1 cellular context compared by ENCODE assay signal in the genomic region with DNA sequence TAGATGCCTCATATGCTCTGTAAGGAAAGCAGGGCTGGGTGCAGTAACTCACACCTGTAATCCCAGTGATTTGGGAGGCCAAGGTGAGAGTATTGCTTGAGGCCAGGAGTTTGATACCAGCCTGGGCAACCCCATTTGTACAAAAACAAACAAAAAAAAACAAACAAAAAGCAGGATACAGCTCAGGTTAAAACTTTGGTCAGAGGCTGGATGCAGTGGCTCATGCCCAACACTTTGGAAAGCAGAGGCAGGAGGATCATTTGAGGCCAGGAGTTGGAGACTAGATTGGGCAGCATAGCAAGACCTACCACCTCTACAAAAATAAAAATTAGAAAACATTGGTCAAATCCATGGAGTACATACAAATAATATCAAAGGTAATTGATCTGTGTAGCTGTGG.
TF ChIP-seq lines count a peak whose summit lies in the region.

No MANE protein-coding gene starts in this region.

TF ChIP-seq in liver, 16 proteins besides CTCF, POLR2A, EP300 and RAD21 (continued from another document):
- TF ChIP-seq, protein P1, sequence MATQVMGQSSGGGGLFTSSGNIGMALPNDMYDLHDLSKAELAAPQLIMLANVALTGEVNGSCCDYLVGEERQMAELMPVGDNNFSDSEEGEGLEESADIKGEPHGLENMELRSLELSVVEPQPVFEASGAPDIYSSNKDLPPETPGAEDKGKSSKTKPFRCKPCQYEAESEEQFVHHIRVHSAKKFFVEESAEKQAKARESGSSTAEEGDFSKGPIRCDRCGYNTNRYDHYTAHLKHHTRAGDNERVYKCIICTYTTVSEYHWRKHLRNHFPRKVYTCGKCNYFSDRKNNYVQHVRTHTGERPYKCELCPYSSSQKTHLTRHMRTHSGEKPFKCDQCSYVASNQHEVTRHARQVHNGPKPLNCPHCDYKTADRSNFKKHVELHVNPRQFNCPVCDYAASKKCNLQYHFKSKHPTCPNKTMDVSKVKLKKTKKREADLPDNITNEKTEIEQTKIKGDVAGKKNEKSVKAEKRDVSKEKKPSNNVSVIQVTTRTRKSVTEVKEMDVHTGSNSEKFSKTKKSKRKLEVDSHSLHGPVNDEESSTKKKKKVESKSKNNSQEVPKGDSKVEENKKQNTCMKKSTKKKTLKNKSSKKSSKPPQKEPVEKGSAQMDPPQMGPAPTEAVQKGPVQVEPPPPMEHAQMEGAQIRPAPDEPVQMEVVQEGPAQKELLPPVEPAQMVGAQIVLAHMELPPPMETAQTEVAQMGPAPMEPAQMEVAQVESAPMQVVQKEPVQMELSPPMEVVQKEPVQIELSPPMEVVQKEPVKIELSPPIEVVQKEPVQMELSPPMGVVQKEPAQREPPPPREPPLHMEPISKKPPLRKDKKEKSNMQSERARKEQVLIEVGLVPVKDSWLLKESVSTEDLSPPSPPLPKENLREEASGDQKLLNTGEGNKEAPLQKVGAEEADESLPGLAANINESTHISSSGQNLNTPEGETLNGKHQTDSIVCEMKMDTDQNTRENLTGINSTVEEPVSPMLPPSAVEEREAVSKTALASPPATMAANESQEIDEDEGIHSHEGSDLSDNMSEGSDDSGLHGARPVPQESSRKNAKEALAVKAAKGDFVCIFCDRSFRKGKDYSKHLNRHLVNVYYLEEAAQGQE (IDR thresholded peaks at IDR 0.05), result no peak
- TF ChIP-seq TAF1 (conservative IDR thresholded peaks at IDR 0.05) (no peak), FOXA2 (IDR thresholded peaks at IDR 0.05) (no peak), SP1 (IDR thresholded peaks at IDR 0.05) (no peak), JUND (IDR thresholded peaks at IDR 0.05) (no peak), FOXA1 (IDR thresholded peaks at IDR 0.05) (no peak), RXRA (IDR thresholded peaks at IDR 0.05) (peak; percentile 25 to 50)
- TF ChIP-seq, protein P2, sequence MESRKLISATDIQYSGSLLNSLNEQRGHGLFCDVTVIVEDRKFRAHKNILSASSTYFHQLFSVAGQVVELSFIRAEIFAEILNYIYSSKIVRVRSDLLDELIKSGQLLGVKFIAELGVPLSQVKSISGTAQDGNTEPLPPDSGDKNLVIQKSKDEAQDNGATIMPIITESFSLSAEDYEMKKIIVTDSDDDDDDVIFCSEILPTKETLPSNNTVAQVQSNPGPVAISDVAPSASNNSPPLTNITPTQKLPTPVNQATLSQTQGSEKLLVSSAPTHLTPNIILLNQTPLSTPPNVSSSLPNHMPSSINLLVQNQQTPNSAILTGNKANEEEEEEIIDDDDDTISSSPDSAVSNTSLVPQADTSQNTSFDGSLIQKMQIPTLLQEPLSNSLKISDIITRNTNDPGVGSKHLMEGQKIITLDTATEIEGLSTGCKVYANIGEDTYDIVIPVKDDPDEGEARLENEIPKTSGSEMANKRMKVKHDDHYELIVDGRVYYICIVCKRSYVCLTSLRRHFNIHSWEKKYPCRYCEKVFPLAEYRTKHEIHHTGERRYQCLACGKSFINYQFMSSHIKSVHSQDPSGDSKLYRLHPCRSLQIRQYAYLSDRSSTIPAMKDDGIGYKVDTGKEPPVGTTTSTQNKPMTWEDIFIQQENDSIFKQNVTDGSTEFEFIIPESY (IDR thresholded peaks at IDR 0.05), result no peak
